ENCODE assay signal across 8 cellular contexts in the genomic region with DNA sequence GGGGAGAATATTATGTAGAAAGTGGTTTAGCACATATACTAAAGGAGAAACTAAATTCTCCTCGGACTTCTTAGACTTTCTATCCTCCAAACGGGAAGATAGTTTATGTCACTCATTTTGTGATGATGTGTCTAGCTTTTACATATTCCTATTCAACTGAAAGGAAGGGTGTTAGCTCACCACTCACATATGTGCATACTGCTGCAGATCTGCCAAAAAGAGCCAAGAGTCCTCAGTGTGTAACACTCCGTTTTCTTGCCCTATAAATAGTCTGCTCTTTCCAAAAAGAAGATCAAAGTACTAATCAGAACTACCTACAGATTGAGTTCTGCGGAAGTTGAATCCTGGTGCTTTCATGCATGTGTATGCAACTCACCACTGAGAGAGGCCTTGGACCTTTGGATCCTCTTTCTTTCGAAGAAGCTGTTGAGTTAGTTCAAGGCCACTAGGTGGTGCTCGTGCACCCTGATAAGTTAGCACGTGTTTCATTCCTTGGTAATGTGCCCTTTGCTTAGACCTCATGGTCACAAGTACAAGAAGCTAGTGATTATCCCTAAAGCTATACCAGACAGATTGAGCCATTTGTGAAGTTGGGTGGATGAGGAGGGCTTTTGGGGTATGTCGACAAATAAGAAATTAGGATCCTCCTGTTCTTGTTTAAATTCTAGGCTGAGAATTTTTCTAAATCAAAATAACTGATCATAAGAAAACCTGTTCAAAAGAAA. TPM values are rescaled to one million over a fixed set of nuclear protein-coding genes. Genes with fewer than 3 reads are reported as not detected.
DNase-seq lines count a peak whose midpoint lies in the region; ATAC-seq and TF ChIP-seq lines count a peak whose summit lies in the region.

No MANE protein-coding gene starts in this region.

- H3K36me3 Mint-ChIP-seq in naive thymus-derived CD4-positive, alpha-beta T cell = peaks cover 0 to 2% (median 0%) of the 10 kb centered on the region in 5 donors
- H3K36me3 Mint-ChIP-seq in stimulated activated naive B cell treated with anti-CD40 and anti-IgM and Interleukin-4, amounts not matched to agents 10 μg/mL and 1 μg/mL and 100 μg/mL, for 72 hours = peaks cover 9 to 21% of the 10 kb centered on the region in 2 donors

- no peaks in the 10 kb centered on the region for H3K27me3 ChIP-seq in naive thymus-derived CD4-positive, alpha-beta T cell (ENCODE audit: control insufficient read depth in 2 of 2, insufficient read depth in 2 of 2, low read length in 2 of 2)

- TF ChIP-seq POLR2A in erythroblast (IDR thresholded peaks at IDR 0.05; ENCODE audit: low read length) = no peak

- no peaks in the 10 kb centered on the region for H3K9me3 Mint-ChIP-seq in naive thymus-derived CD4-positive, alpha-beta T cell
- no peaks in the 10 kb centered on the region for H3K9me3 Mint-ChIP-seq in stimulated activated naive B cell treated with anti-CD40 and anti-IgM and Interleukin-4, amounts not matched to agents 10 μg/mL and 1 μg/mL and 100 μg/mL, for 72 hours

- ATAC-seq in GM21717 (IDR thresholded peaks at IDR 0.05; ENCODE audit: unreplicated experiment) = peak; percentile 86
- peak; percentile 98 for ATAC-seq in naive thymus-derived CD4-positive, alpha-beta T cell
- peak; percentile 96 to 97 for ATAC-seq in stimulated activated naive B cell treated with anti-CD40 and anti-IgM and Interleukin-4, amounts not matched to agents 10 μg/mL and 1 μg/mL and 100 μg/mL, for 72 hours (replicated peaks)

- POLR2A ChIA-PET in naive thymus-derived CD4-positive, alpha-beta T cell (lab: Charles Lee) = interaction anchor here (0.6 to 2.2 kb wide), 12 partner anchors 9 to 472 kb away, joined by 3 to 15 read pairs (median 4); no protein-coding TSS in a partner anchor

- intact Hi-C loops in naive thymus-derived CD4-positive, alpha-beta T cell (cut with micrococcal nuclease) = loop anchor here (1.0 to 5.0 kb wide), 10 partner anchors 9 to 472 kb away; a partner anchor contains a TSS

- no peaks in the 10 kb centered on the region for H3K27me3 Mint-ChIP-seq in naive thymus-derived CD4-positive, alpha-beta T cell
- no peaks in the 10 kb centered on the region for H3K27me3 Mint-ChIP-seq in stimulated activated naive B cell treated with anti-CD40 and anti-IgM and Interleukin-4, amounts not matched to agents 10 μg/mL and 1 μg/mL and 100 μg/mL, for 72 hours

- H3K27ac Mint-ChIP-seq in naive thymus-derived CD4-positive, alpha-beta T cell = peak overlapping the region in 5 of 9 donors; percentile 23 to 61 (median 44)
- H3K27ac Mint-ChIP-seq in stimulated activated naive B cell treated with anti-CD40 and anti-IgM and Interleukin-4, amounts not matched to agents 10 μg/mL and 1 μg/mL and 100 μg/mL, for 72 hours = peak overlapping the region; percentile 37

- CTCF ChIA-PET in naive thymus-derived CD4-positive, alpha-beta T cell (lab: Charles Lee) = interaction anchor here (0.6 to 7.3 kb wide), 31 partner anchors 9 to 500 kb away, joined by 3 to 336 read pairs (median 4); a partner anchor contains a TSS

- H3K4me3 ChIP-seq in naive thymus-derived CD4-positive, alpha-beta T cell (ENCODE audit: low read length) = no peak overlapping the region

- peaks cover 0 to 4% (median 0%) of the 10 kb centered on the region in 3 experiments for H3K36me3 ChIP-seq in naive thymus-derived CD4-positive, alpha-beta T cell (ENCODE audit: control insufficient read depth in 2 of 3, insufficient read depth in 3 of 3, low read length in 3 of 3)

- no peaks in the 10 kb centered on the region for H3K4me1 ChIP-seq in naive thymus-derived CD4-positive, alpha-beta T cell (ENCODE audit: control insufficient read depth in 2 of 2, insufficient read depth in 2 of 2, low read length in 2 of 2)

- in situ Hi-C loops in KBM-7 (cut with MboI; ENCODE audit: low pct_unique_long_range_greater_than_20kb, low sequenced_read_pairs) = loop anchor here (25.0 kb wide), 1 partner anchor 157 kb away; no protein-coding TSS in a partner anchor

- no peak overlapping the region for H3K4me3 Mint-ChIP-seq in naive thymus-derived CD4-positive, alpha-beta T cell
- no peak overlapping the region for H3K4me3 Mint-ChIP-seq in stimulated activated naive B cell treated with anti-CD40 and anti-IgM and Interleukin-4, amounts not matched to agents 10 μg/mL and 1 μg/mL and 100 μg/mL, for 72 hours

- DNase-seq in DMS79 (lab: John Stamatoyannopoulos, UW) = peak; percentile 58
- DNase-seq in KBM-7 = peak; percentile 81
- DNase-seq in OCI-M1 (lab: John Stamatoyannopoulos, UW) = peak; percentile 88
- DNase-seq in activated T-cell treated with anti-CD3 and anti-CD28 coated beads for 1 hour (ENCODE audit: low read depth) = peak; percentile 66
- peak; percentile 89 to 93 for DNase-seq in erythroblast (lab: John Stamatoyannopoulos, UW)
- DNase-seq in naive thymus-derived CD4-positive, alpha-beta T cell = peak; percentile 38 to 79 (median 73)
- DNase-seq in stimulated activated naive B cell treated with anti-CD40 and anti-IgM and Interleukin-4, amounts not matched to agents 10 μg/mL and 1 μg/mL and 100 μg/mL, for 72 hours = peak; percentile 59

- no peaks in the 10 kb centered on the region for H3K9me3 ChIP-seq in naive thymus-derived CD4-positive, alpha-beta T cell (ENCODE audit: control insufficient read depth in 2 of 3, low read length in 3 of 3)

- H3K27ac ChIP-seq in naive thymus-derived CD4-positive, alpha-beta T cell (ENCODE audit: low read depth, low read length) = no peak overlapping the region

- peaks cover 2 to 12% (median 10%) of the 10 kb centered on the region in 7 donors for H3K4me1 Mint-ChIP-seq in naive thymus-derived CD4-positive, alpha-beta T cell
- peaks cover 9 to 13% of the 10 kb centered on the region in 2 donors for H3K4me1 Mint-ChIP-seq in stimulated activated naive B cell treated with anti-CD40 and anti-IgM and Interleukin-4, amounts not matched to agents 10 μg/mL and 1 μg/mL and 100 μg/mL, for 72 hours

RNA-seq across cellular contexts. Expression of a gene that starts 14.1 kb away (rescaled TPM):
- 10 to 100 TPM; 10.2 to 34.2 (median 15.3) TPM for total RNA-seq in naive thymus-derived CD4-positive, alpha-beta T cell
- polyA plus RNA-seq in naive thymus-derived CD4-positive, alpha-beta T cell = 10 to 100 TPM; 18.9 to 23.7 TPM

RNA-seq across cellular contexts. Expression of a gene that starts 43.1 kb away (rescaled TPM):
- total RNA-seq in naive thymus-derived CD4-positive, alpha-beta T cell = 10 to 100 TPM; 24.8 to 48.2 (median 32.8) TPM
- 10 to 100 TPM; 40.2 to 44.3 TPM for polyA plus RNA-seq in naive thymus-derived CD4-positive, alpha-beta T cell
